7 cellular contexts compared by ENCODE assay signal in genomic region chr18:76823166-76823539, GRCh38. TPM values are rescaled to one million over a fixed set of nuclear protein-coding genes. Genes with fewer than 3 reads are reported as not detected.
DNase-seq lines count a peak whose midpoint lies in the region; ATAC-seq, FAIRE-seq and TF ChIP-seq lines count a peak whose summit lies in the region.

No MANE protein-coding gene starts in this region.

- no peaks in the 10 kb centered on the region for H3K27me3 ChIP-seq in HL-60 (ENCODE audit: insufficient read depth, poor library complexity, severe bottlenecking)
- no peaks in the 10 kb centered on the region for H3K27me3 ChIP-seq in suprapubic skin

- no peak for ATAC-seq in HG03460 (IDR thresholded peaks at IDR 0.05; ENCODE audit: unreplicated experiment)

- peaks cover 0 to 9% of the 10 kb centered on the region in 2 donors for H3K4me1 ChIP-seq in kidney (ENCODE audit: control insufficient read depth in 1 of 2, insufficient read depth in 1 of 2, low read depth in 1 of 2, low read length in 2 of 2)
- peaks cover 38% of the 10 kb centered on the region for H3K4me1 ChIP-seq in suprapubic skin

- H3K9ac ChIP-seq in kidney (ENCODE audit: low read length in 2 of 2), result peak overlapping the region; percentile 59 to 67

- DNase-seq in HL-60 (ENCODE audit: low read depth in 1 of 2, low spot score in 1 of 2), result no peak
- peak; percentile 80 for DNase-seq in kidney
- DNase-seq in suprapubic skin (ENCODE audit: low spot score in 2 of 2), result peak in 1 of 2 donors; percentile 69
- DNase-seq in SKM-1 treated with dmso at 0.1 percent for 144 hours (lab: John Stamatoyannopoulos, UW; ENCODE audit: unreplicated experiment), result no peak
- no peak for DNase-seq in 8988T

- no peak for FAIRE-seq in kidney (lab: Jason Lieb, UNC)

- H3K36me3 ChIP-seq in kidney (ENCODE audit: control insufficient read depth in 1 of 2, insufficient read depth in 2 of 2, low read length in 2 of 2) (no peaks in the 10 kb centered on the region), suprapubic skin (no peaks in the 10 kb centered on the region)

- 6 to 7% (median 6%) methylated on average over 25 of the region's 25 CpGs for WGBS in adipose tissue, 3 donors
- 6% methylated on average over 24 of the region's 25 CpGs for WGBS in suprapubic skin

- TF ChIP-seq POLR2A in suprapubic skin (IDR thresholded peaks at IDR 0.05), result no peak

- intact Hi-C loops in kidney (cut with DNase I), result no loop called here

- TF ChIP-seq CTCF in HL-60 (IDR thresholded peaks at IDR 0.05; ENCODE audit: insufficient read depth, low read length) (no peak), kidney (IDR thresholded peaks at IDR 0.05; ENCODE audit: borderline replicate concordance, extremely low read depth, insufficient read depth) (no peak), suprapubic skin (IDR thresholded peaks at IDR 0.05) (no peak)

- H3K4me3 ChIP-seq in HL-60 (replicated peaks; ENCODE audit: insufficient read depth, low read length) (peak overlapping the region; percentile 77), kidney (ENCODE audit: low read length in 2 of 2) (peak overlapping the region; percentile 68 to 78), suprapubic skin (peak overlapping the region; percentile 79)

- H3K27ac ChIP-seq in HL-60 (replicated peaks), result peak overlapping the region; percentile 73
- peak overlapping the region; percentile 56 for H3K27ac ChIP-seq in adipose tissue (ENCODE audit: low read depth, low read length)
- peak overlapping the region; percentile 67 to 83 for H3K27ac ChIP-seq in kidney (ENCODE audit: low read depth in 2 of 2, low read length in 2 of 2)
- H3K27ac ChIP-seq in suprapubic skin, result peak overlapping the region; percentile 94

- no peak for TF ChIP-seq EP300 in suprapubic skin (IDR thresholded peaks at IDR 0.05)

- no peaks in the 10 kb centered on the region for H3K9me3 ChIP-seq in kidney (ENCODE audit: control insufficient read depth in 1 of 2, low read length in 2 of 2)
- H3K9me3 ChIP-seq in suprapubic skin, result no peaks in the 10 kb centered on the region

RNA-seq across cellular contexts. Expression of gene ZNF236, which starts 0.8 kb away (rescaled TPM):
- polyA plus RNA-seq in adipose tissue, result 1 to 10 TPM; 1.1 to 3.6 (median 2.1) TPM
- total RNA-seq in kidney, result 18.6 TPM
- polyA plus RNA-seq in kidney (ENCODE audit: insufficient read depth, low read depth, low replicate concordance), result 1.1 TPM
- 10 to 100 TPM; 13.4 to 38.0 (median 15.1) TPM for total RNA-seq in suprapubic skin
